Comparison of ENCODE assay signal across 20 cellular contexts in the genomic region with DNA sequence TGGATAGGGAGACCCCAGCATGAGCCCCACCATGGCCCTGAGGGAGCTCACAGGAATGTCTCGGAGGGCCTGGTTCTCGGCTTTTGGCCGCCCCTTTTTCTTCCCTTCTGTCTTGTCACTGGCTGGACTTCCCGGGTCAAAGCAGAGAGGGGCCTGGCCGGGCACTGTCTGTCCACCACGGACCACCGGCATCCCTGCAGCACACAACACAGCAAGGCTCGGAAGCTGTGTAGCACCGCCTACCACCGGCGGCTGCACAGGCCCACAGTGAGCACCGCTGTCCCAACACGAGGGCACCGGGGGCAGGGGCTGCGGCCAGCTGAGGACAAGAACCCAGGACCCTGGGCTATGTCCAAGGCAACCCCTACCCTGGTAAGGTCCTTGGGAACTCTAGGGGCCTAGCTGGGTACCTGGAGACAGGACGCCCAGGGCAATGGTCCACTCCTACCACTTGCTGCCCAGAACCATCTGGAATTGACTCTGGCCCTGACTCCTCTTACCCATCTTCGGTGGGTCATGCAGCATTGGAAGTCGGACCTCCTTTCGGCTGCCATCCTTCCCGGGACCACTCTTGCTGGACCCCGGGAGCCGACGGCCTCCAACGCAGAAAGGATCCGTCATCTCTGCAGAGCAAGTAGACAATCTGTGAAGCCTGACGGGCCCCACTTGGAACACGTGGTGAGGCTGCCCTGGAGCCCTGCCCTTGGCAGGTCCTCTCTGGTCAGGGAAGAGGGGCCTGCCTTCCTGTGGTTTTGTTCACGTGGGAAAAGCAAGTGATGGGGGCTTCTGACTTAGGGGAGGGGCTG. TPM values are rescaled to one million over a fixed set of nuclear protein-coding genes. Genes with fewer than 3 reads are reported as not detected.
A peak's percentile ranks its signal among the peaks of the same experiment; 100 is the strongest.
DNase-seq lines count a peak whose midpoint lies in the region; ATAC-seq, FAIRE-seq and TF ChIP-seq lines count a peak whose summit lies in the region.
"Had no signal": no experiment of that assay in that cellular context is flagged by ENCODE, and none has a peak within 500 bp of the region (broad histone marks: within the 10 kb centered on the region; RNA-seq: fewer than 3 reads in every experiment).

No MANE protein-coding gene starts in this region.

- no peak overlapping the region for H2BK12ac ChIP-seq in mesenchymal stem cell (ENCODE audit: low read length in 2 of 2)

- H4K20me1 ChIP-seq in K562 (replicated peaks; ENCODE audit: control insufficient read depth, insufficient read depth, low read length) = no peaks in the 10 kb centered on the region

- H3K4me2 ChIP-seq in K562 (ENCODE audit: insufficient read depth, low read length) (no peak overlapping the region), mesenchymal stem cell (ENCODE audit: low read length, poor library complexity, severe bottlenecking) (no peak overlapping the region)

- no peaks in the 10 kb centered on the region for H3K9me3 Mint-ChIP-seq in activated naive CD8-positive, alpha-beta T cell (ENCODE audit: low read depth)
- H3K9me3 Mint-ChIP-seq in activated naive CD8-positive, alpha-beta T cell treated with anti-CD3 and anti-CD28 coated beads for 36 hours = no peaks in the 10 kb centered on the region
- H3K9me3 Mint-ChIP-seq in naive B cell = peaks cover 0 to 8% (median 0%) of the 10 kb centered on the region in 7 donors

- no peak overlapping the region for H3K4me3 ChIP-seq in K562
- no peak overlapping the region for H3K4me3 ChIP-seq in suprapubic skin
- peak overlapping the region in 1 of 2 experiments; percentile 23 for H3K4me3 ChIP-seq in mesenchymal stem cell (ENCODE audit: insufficient read depth in 1 of 2, low read depth in 1 of 2, low read length in 2 of 2)
- H3K4me3 ChIP-seq: coronary artery had no signal

- no peak for TF ChIP-seq POLR2A in K562 (conservative IDR thresholded peaks at IDR 0.05)
- no peak for TF ChIP-seq POLR2A in suprapubic skin (IDR thresholded peaks at IDR 0.05)

- H2BK15ac ChIP-seq in mesenchymal stem cell (ENCODE audit: low read depth, poor library complexity, severe bottlenecking) = no peak overlapping the region

- no peak overlapping the region for H3K23ac ChIP-seq in mesenchymal stem cell (ENCODE audit: low read length in 2 of 2)

- H3K9ac ChIP-seq in K562 (ENCODE audit: insufficient read depth in 1 of 2, low read depth in 2 of 2, low read length in 2 of 2) (peak overlapping the region in 1 of 2 experiments; percentile 99; a peak in 2 of 4 replicates), mesenchymal stem cell (ENCODE audit: low read length) (no peak overlapping the region)

- H3K79me2 ChIP-seq in K562 (ENCODE audit: control insufficient read depth, insufficient read depth, low read length) = peaks cover 21% of the 10 kb centered on the region

- no peak overlapping the region for H3K18ac ChIP-seq in mesenchymal stem cell (ENCODE audit: low read depth in 1 of 2, low read length in 2 of 2)

- H3K36me3 Mint-ChIP-seq in activated naive CD8-positive, alpha-beta T cell = no peaks in the 10 kb centered on the region
- H3K36me3 Mint-ChIP-seq in activated naive CD8-positive, alpha-beta T cell treated with anti-CD3 and anti-CD28 coated beads for 36 hours = peaks cover 22% of the 10 kb centered on the region
- no peaks in the 10 kb centered on the region for H3K36me3 Mint-ChIP-seq in naive B cell
- H3K36me3 Mint-ChIP-seq: IgD-negative memory B cell had no signal

- no peak for ATAC-seq in K562
- ATAC-seq in naive B cell (ENCODE audit: low read depth in 2 of 2) = no peak
- ATAC-seq: left colon; naive thymus-derived CD8-positive, alpha-beta T cell had no signal

- POLR2A ChIA-PET in K562 (lab: Yijun Ruan, JAX) = interaction anchor here (1.0 to 1.7 kb wide), 3 partner anchors 8 to 13 kb away, joined by 4 to 9 read pairs (median 6); partner anchors contain the start of genes PRPF6 and UCKL1

- no peak overlapping the region for H3K27ac ChIP-seq in K562 (ENCODE audit: extremely low read depth, low read depth, low read length)
- H3K27ac ChIP-seq in suprapubic skin = no peak overlapping the region
- no peak overlapping the region for H3K27ac ChIP-seq in mesenchymal stem cell (ENCODE audit: low read length, poor library complexity, severe bottlenecking)

- no peak overlapping the region for H4K8ac ChIP-seq in mesenchymal stem cell (ENCODE audit: low read length)

- TF ChIP-seq CTCF in K562 (IDR thresholded peaks at IDR 0.05 in 2 of 3, conservative IDR thresholded peaks at IDR 0.05 in 1 of 3; ENCODE audit: insufficient read depth in 2 of 3, low read depth in 1 of 3, low read length in 3 of 3) (no peak), suprapubic skin (IDR thresholded peaks at IDR 0.05) (no peak)

- no peaks in the 10 kb centered on the region for H3K27me3 Mint-ChIP-seq in activated naive CD8-positive, alpha-beta T cell
- no peaks in the 10 kb centered on the region for H3K27me3 Mint-ChIP-seq in activated naive CD8-positive, alpha-beta T cell treated with anti-CD3 and anti-CD28 coated beads for 36 hours
- H3K27me3 Mint-ChIP-seq in naive B cell = no peaks in the 10 kb centered on the region
- H3K27me3 Mint-ChIP-seq: IgD-negative memory B cell; naive thymus-derived CD8-positive, alpha-beta T cell had no signal

- no peak for DNase-seq in activated naive CD8-positive, alpha-beta T cell treated with anti-CD3 and anti-CD28 coated beads for 36 hours
- no peak for DNase-seq in K562 (ENCODE audit: extremely low read depth in 1 of 4, low spot score in 3 of 4)
- DNase-seq in naive B cell = no peak
- DNase-seq in suprapubic skin (ENCODE audit: low spot score in 2 of 2) = peak; percentile 56 to 76
- DNase-seq in COLO829 (ENCODE audit: low spot score) = no peak
- no peak for DNase-seq in activated CD4-positive, CD25-positive, alpha-beta regulatory T cell (lab: John Stamatoyannopoulos, UW)
- DNase-seq in mesenchymal stem cell = no peak
- DNase-seq: activated CD8-positive, alpha-beta memory T cell treated with anti-CD3 and anti-CD28 coated beads, Interleukin-2, amount 50 U/mL, for 48 hours; DMS 273 treated with DMSO at 0.1 percent for 48 hours; erythroblast; hippocampal formation; NCI-H1417; NCI-H226; SIG-M5 had no signal

- no peaks in the 10 kb centered on the region for H3K9me1 ChIP-seq in K562 (ENCODE audit: control insufficient read depth, insufficient read depth, low read length)

- H2AK5ac ChIP-seq in mesenchymal stem cell (ENCODE audit: low read length, severe bottlenecking) = no peak overlapping the region

- no peak overlapping the region for H3K4ac ChIP-seq in mesenchymal stem cell (ENCODE audit: low read depth in 1 of 2, low read length in 2 of 2)

- WGBS in K562 (ENCODE audit: insufficient coverage, low coverage, missing lambda C conversion rate) = 94% methylated on average over 22 of the region's 28 CpGs
- 91% methylated on average over 7 of the region's 28 CpGs for WGBS in suprapubic skin
- WGBS in mesenchymal stem cell = 91% methylated on average over 28 of the region's 28 CpGs

- peaks cover 27% of the 10 kb centered on the region for H3K79me1 ChIP-seq in mesenchymal stem cell (replicated peaks; ENCODE audit: low read length, poor library complexity, severe bottlenecking)

- no peak overlapping the region for H3K27ac Mint-ChIP-seq in activated naive CD8-positive, alpha-beta T cell
- H3K27ac Mint-ChIP-seq in activated naive CD8-positive, alpha-beta T cell treated with anti-CD3 and anti-CD28 coated beads for 36 hours = no peak overlapping the region
- H3K27ac Mint-ChIP-seq in naive B cell = no peak overlapping the region

- no peaks in the 10 kb centered on the region for H3K9me3 ChIP-seq in K562 (replicated peaks; ENCODE audit: control insufficient read depth, insufficient read depth, low read depth, low read length)
- no peaks in the 10 kb centered on the region for H3K9me3 ChIP-seq in suprapubic skin
- no peaks in the 10 kb centered on the region for H3K9me3 ChIP-seq in mesenchymal stem cell (ENCODE audit: control insufficient read depth, low read length)

- H4K91ac ChIP-seq in mesenchymal stem cell (ENCODE audit: low read length) = no peak overlapping the region

- in situ Hi-C loops in K562 (cut with MboI) = no loop called here

- FAIRE-seq in K562 (lab: Jason Lieb, UNC) = no peak

- H3K14ac ChIP-seq in mesenchymal stem cell (ENCODE audit: low read length in 2 of 2) = no peak overlapping the region

- no peak overlapping the region for H2BK120ac ChIP-seq in mesenchymal stem cell (ENCODE audit: low read depth, low read length)

- no TSS peak for BruUV-seq in K562 (replicated peaks; lab: Mats Ljungman, UMichigan)

- peak overlapping the region; percentile 84 for H3K4me3 Mint-ChIP-seq in activated naive CD8-positive, alpha-beta T cell
- no peak overlapping the region for H3K4me3 Mint-ChIP-seq in activated naive CD8-positive, alpha-beta T cell treated with anti-CD3 and anti-CD28 coated beads for 36 hours
- H3K4me3 Mint-ChIP-seq in naive B cell = peak overlapping the region in 6 of 8 donors; percentile 5 to 87 (median 67)

- peaks cover 8% of the 10 kb centered on the region for H3K4me1 Mint-ChIP-seq in activated naive CD8-positive, alpha-beta T cell (ENCODE audit: low read depth)
- H3K4me1 Mint-ChIP-seq in activated naive CD8-positive, alpha-beta T cell treated with anti-CD3 and anti-CD28 coated beads for 36 hours = peaks cover 10% of the 10 kb centered on the region
- H3K4me1 Mint-ChIP-seq in naive B cell = peaks cover 10 to 16% (median 13%) of the 10 kb centered on the region in 3 donors

- intact Hi-C loops in K562 (cut with micrococcal nuclease) = no loop called here

- H3K27me3 ChIP-seq in K562 (ENCODE audit: control insufficient read depth in 2 of 2, insufficient read depth in 2 of 2, low read length in 2 of 2) (no peaks in the 10 kb centered on the region), suprapubic skin (no peaks in the 10 kb centered on the region), mesenchymal stem cell (ENCODE audit: control insufficient read depth in 1 of 2, insufficient read depth in 1 of 2, low read length in 2 of 2) (no peaks in the 10 kb centered on the region)

- H3K4me1 ChIP-seq in K562 (replicated peaks in 1 of 2; ENCODE audit: control insufficient read depth in 2 of 2, insufficient read depth in 2 of 2, low read length in 2 of 2) (peaks cover 10 to 47% of the 10 kb centered on the region in 2 experiments), suprapubic skin (peaks cover 20% of the 10 kb centered on the region), mesenchymal stem cell (ENCODE audit: control insufficient read depth, insufficient read depth, low read depth, low read length) (peaks cover 19% of the 10 kb centered on the region)

- no peak overlapping the region for H2BK5ac ChIP-seq in mesenchymal stem cell (ENCODE audit: low read depth, low read length, poor library complexity, severe bottlenecking)

- no peak for TF ChIP-seq RAD21 in K562 (CRISPR knock-in tag; conservative IDR thresholded peaks at IDR 0.05 in 1 of 2, IDR thresholded peaks at IDR 0.05 in 1 of 2)

- H3K36me3 ChIP-seq in K562 (ENCODE audit: control insufficient read depth, insufficient read depth, low read length) (peaks cover 48% of the 10 kb centered on the region; the same call in 2 of the 3 replicates), suprapubic skin (peaks cover 42% of the 10 kb centered on the region), mesenchymal stem cell (ENCODE audit: control insufficient read depth in 1 of 2, insufficient read depth in 2 of 2, low read depth in 1 of 2, low read length in 2 of 2) (peaks cover 38 to 52% of the 10 kb centered on the region in 2 experiments)

- TF ChIP-seq EP300 in K562 (IDR thresholded peaks at IDR 0.05; ENCODE audit: low read length) (no peak), suprapubic skin (IDR thresholded peaks at IDR 0.05) (no peak)

- no peak overlapping the region for H2AFZ ChIP-seq in K562 (ENCODE audit: low read depth, low read length)
- H2AFZ ChIP-seq in mesenchymal stem cell (ENCODE audit: low read depth, low read length) = no peak overlapping the region

- CTCF ChIA-PET in K562 (lab: Yijun Ruan, JAX; ENCODE audit: low intra/inter-chr PET ratio) = no interaction called here

RNA-seq across cellular contexts. Expression of gene ZNF512B, which starts 2.2 kb away (rescaled TPM):
- total RNA-seq in activated naive CD8-positive, alpha-beta T cell treated with anti-CD3 and anti-CD28 coated beads for 36 hours = 10 to 100 TPM; 11.6 to 11.8 TPM
- 14.5 and 45.8 TPM in 2 replicates for total RNA-seq in K562 (2011; cell fraction: chromatin; rRNA removed; ENCODE audit: low replicate concordance)
- 23.8 and 25.5 TPM in 2 replicates for total RNA-seq in K562 (2011; cell fraction: nucleolus; rRNA removed)
- total RNA-seq in K562 (2011; cell fraction: nucleoplasm; rRNA removed) = 15.2 and 19.3 TPM in 2 replicates
- total RNA-seq in K562 (2014; rRNA removed) = 13.5 and 17.2 TPM in 2 replicates
- total RNA-seq in K562 (2014; rRNA removed; fragmentation: Illumina TruSeq; extraction: Trizol) = 3.2 and 3.8 TPM in 2 replicates
- 11.2 and 11.3 TPM in 2 replicates for total RNA-seq in K562 (2015; rRNA removed; fragmentation: Illumina TruSeq; extraction: Trizol)
- 24.9 and 27.8 TPM in 2 replicates for total RNA-seq in K562 (2021)
- polyA plus RNA-seq in K562 (2011; rRNA removed) = 3.9 and 4.2 TPM in 2 replicates
- 4.1 and 9.7 TPM in 2 replicates for polyA plus RNA-seq in K562 (2011; cell fraction: cytosol; rRNA removed)
- polyA plus RNA-seq in K562 (2011; cell fraction: nucleus; rRNA removed) = 29.4 and 48.2 TPM in 2 replicates
- 14.3 and 16.2 TPM in 2 replicates for polyA plus RNA-seq in K562 (2012)
- 8.2 and 14.9 TPM in 2 replicates for polyA plus RNA-seq in K562 (2014; fragmentation: Illumina TruSeq; extraction: Trizol)
- polyA plus RNA-seq in K562 (2014; fragmentation: Nextera tagmentation; extraction: Ambion mirVana) = under 1 TPM; 0.01 to 0.03 TPM
- 13.0 and 16.5 TPM in 2 replicates for polyA plus RNA-seq in K562 (2014; rRNA removed)
- polyA minus RNA-seq in K562 (2011; rRNA and poly(A)+ RNA removed) = 1.1 and 2.7 TPM in 2 replicates
- 6.3 and 8.5 TPM in 2 replicates for polyA minus RNA-seq in K562 (2011; cell fraction: cytosol; rRNA and poly(A)+ RNA removed)
- 6.7 and 6.9 TPM in 2 replicates for polyA minus RNA-seq in K562 (2011; cell fraction: nucleus; rRNA and poly(A)+ RNA removed)
- under 1 TPM in 5 of 6 donors, not detected in 1; 0.16 to 0.69 (median 0.60) TPM for polyA plus RNA-seq in naive B cell (ENCODE audit: low read depth in 6 of 6)
- total RNA-seq in suprapubic skin = 10 to 100 TPM; 17.7 to 32.4 (median 24.3) TPM
- polyA plus RNA-seq in mesenchymal stem cell (2013, experiment 1 of 2) = 12.2 TPM
- polyA plus RNA-seq in mesenchymal stem cell (2013, experiment 2 of 2) = 11.7 TPM

RNA-seq across cellular contexts. Expression of gene UCKL1, which starts 11.3 kb away (rescaled TPM):
- total RNA-seq in activated naive CD8-positive, alpha-beta T cell treated with anti-CD3 and anti-CD28 coated beads for 36 hours = 10 to 100 TPM; 27.6 to 28.9 TPM
- 103 and 254 TPM in 2 replicates for total RNA-seq in K562 (2011; cell fraction: chromatin; rRNA removed; ENCODE audit: low replicate concordance)
- total RNA-seq in K562 (2011; cell fraction: nucleolus; rRNA removed) = 128 and 153 TPM in 2 replicates
- total RNA-seq in K562 (2011; cell fraction: nucleoplasm; rRNA removed) = 102 and 113 TPM in 2 replicates
- total RNA-seq in K562 (2014; rRNA removed) (28.5 and 36.8 TPM in 2 replicates), K562 (2014; rRNA removed; fragmentation: Illumina TruSeq; extraction: Trizol) (7.9 and 10.8 TPM in 2 replicates), K562 (2015; rRNA removed; fragmentation: Illumina TruSeq; extraction: Trizol) (21.5 and 24.1 TPM in 2 replicates), K562 (2021) (46.1 and 52.8 TPM in 2 replicates), suprapubic skin (10 to 100 TPM; 32.3 to 80.1 (median 52.5) TPM)
- polyA plus RNA-seq in K562 (2011; rRNA removed) (26.9 and 40.4 TPM in 2 replicates), K562 (2014; fragmentation: Illumina TruSeq; extraction: Trizol) (24.2 and 36.6 TPM in 2 replicates), K562 (2014; fragmentation: Nextera tagmentation; extraction: Ambion mirVana) (1 to 10 TPM; 3.1 to 6.6 TPM), K562 (2014; rRNA removed) (49.0 and 57.1 TPM in 2 replicates), naive B cell (ENCODE audit: low read depth in 6 of 6) (10 to 100 TPM; 11.3 to 62.0 (median 31.7) TPM)
- 35.2 and 67.5 TPM in 2 replicates for polyA plus RNA-seq in K562 (2011; cell fraction: cytosol; rRNA removed)
- 185 and 221 TPM in 2 replicates for polyA plus RNA-seq in K562 (2011; cell fraction: nucleus; rRNA removed)
- 35.3 and 54.9 TPM in 2 replicates for polyA plus RNA-seq in K562 (2012)
- 14.0 and 18.9 TPM in 2 replicates for polyA minus RNA-seq in K562 (2011; rRNA and poly(A)+ RNA removed)
- 20.3 and 21.6 TPM in 2 replicates for polyA minus RNA-seq in K562 (2011; cell fraction: cytosol; rRNA and poly(A)+ RNA removed)
- 40.1 and 51.8 TPM in 2 replicates for polyA minus RNA-seq in K562 (2011; cell fraction: nucleus; rRNA and poly(A)+ RNA removed)
- polyA plus RNA-seq in mesenchymal stem cell (2013, experiment 1 of 2) = 21.1 TPM
- polyA plus RNA-seq in mesenchymal stem cell (2013, experiment 2 of 2) = 20.1 TPM

RNA-seq across cellular contexts. Expression of gene SAMD10, which starts 11.9 kb away (rescaled TPM):
- 10 to 100 TPM; 16.7 to 19.3 TPM for total RNA-seq in activated naive CD8-positive, alpha-beta T cell treated with anti-CD3 and anti-CD28 coated beads for 36 hours
- 3.5 and 12.3 TPM in 2 replicates for total RNA-seq in K562 (2011; cell fraction: chromatin; rRNA removed; ENCODE audit: low replicate concordance)
- 7.8 and 11.8 TPM in 2 replicates for total RNA-seq in K562 (2011; cell fraction: nucleolus; rRNA removed)
- 5.1 and 7.5 TPM in 2 replicates for total RNA-seq in K562 (2011; cell fraction: nucleoplasm; rRNA removed)
- total RNA-seq in K562 (2014; rRNA removed) = 4.8 and 9.8 TPM in 2 replicates
- 0.95 and 1.1 TPM in 2 replicates for total RNA-seq in K562 (2014; rRNA removed; fragmentation: Illumina TruSeq; extraction: Trizol)
- 3.5 and 4.8 TPM in 2 replicates for total RNA-seq in K562 (2015; rRNA removed; fragmentation: Illumina TruSeq; extraction: Trizol)
- 12.1 and 15.2 TPM in 2 replicates for total RNA-seq in K562 (2021)
- polyA plus RNA-seq in K562 (2011; rRNA removed) = 3.9 and 6.8 TPM in 2 replicates
- polyA plus RNA-seq in K562 (2011; cell fraction: cytosol; rRNA removed) = 4.6 and 19.2 TPM in 2 replicates
- polyA plus RNA-seq in K562 (2011; cell fraction: nucleus; rRNA removed) = 35.1 and 67.7 TPM in 2 replicates
- polyA plus RNA-seq in K562 (2012) = 15.0 and 18.1 TPM in 2 replicates
- 6.0 and 9.6 TPM in 2 replicates for polyA plus RNA-seq in K562 (2014; fragmentation: Illumina TruSeq; extraction: Trizol)
- under 1 TPM; 0.37 to 0.52 TPM for polyA plus RNA-seq in K562 (2014; fragmentation: Nextera tagmentation; extraction: Ambion mirVana)
- 11.4 and 12.4 TPM in 2 replicates for polyA plus RNA-seq in K562 (2014; rRNA removed)
- 0.45 and 0.67 TPM in 2 replicates for polyA minus RNA-seq in K562 (2011; rRNA and poly(A)+ RNA removed)
- 5.6 and 6.4 TPM in 2 replicates for polyA minus RNA-seq in K562 (2011; cell fraction: cytosol; rRNA and poly(A)+ RNA removed)
- polyA minus RNA-seq in K562 (2011; cell fraction: nucleus; rRNA and poly(A)+ RNA removed) = 2.4 and 3.0 TPM in 2 replicates
- polyA plus RNA-seq in naive B cell (ENCODE audit: low read depth in 6 of 6) = 1 to 10 TPM; 2.0 to 7.1 (median 5.8) TPM
- total RNA-seq in suprapubic skin = 10 to 100 TPM in 2 of 4 donors, 1 to 10 TPM in 2; 7.2 to 15.8 (median 9.6) TPM
- polyA plus RNA-seq in mesenchymal stem cell (2013, experiment 1 of 2) = 2.8 TPM
- 2.2 TPM for polyA plus RNA-seq in mesenchymal stem cell (2013, experiment 2 of 2)
- total RNA-seq: H4 had no signal

RNA-seq across cellular contexts. Expression of gene PRPF6, which starts 13.4 kb away (rescaled TPM):
- total RNA-seq in activated naive CD8-positive, alpha-beta T cell treated with anti-CD3 and anti-CD28 coated beads for 36 hours = 10 to 100 TPM; 64.5 to 64.6 TPM
- 43.5 and 79.2 TPM in 2 replicates for total RNA-seq in K562 (2011; cell fraction: chromatin; rRNA removed; ENCODE audit: low replicate concordance)
- 37.2 and 37.9 TPM in 2 replicates for total RNA-seq in K562 (2011; cell fraction: nucleolus; rRNA removed)
- total RNA-seq in K562 (2011; cell fraction: nucleoplasm; rRNA removed) = 25.8 and 34.6 TPM in 2 replicates
- total RNA-seq in K562 (2014; rRNA removed) (59.9 and 65.9 TPM in 2 replicates), K562 (2014; rRNA removed; fragmentation: Illumina TruSeq; extraction: Trizol) (37.1 and 45.0 TPM in 2 replicates), K562 (2015; rRNA removed; fragmentation: Illumina TruSeq; extraction: Trizol) (69.1 and 70.2 TPM in 2 replicates), K562 (2021) (79.5 and 83.2 TPM in 2 replicates), suprapubic skin (10 to 100 TPM; 70.7 to 93.0 (median 83.9) TPM)
- polyA plus RNA-seq in K562 (2011; rRNA removed) (31.9 and 38.8 TPM in 2 replicates), K562 (2014; fragmentation: Illumina TruSeq; extraction: Trizol) (65.2 and 68.2 TPM in 2 replicates), K562 (2014; fragmentation: Nextera tagmentation; extraction: Ambion mirVana) (1 to 10 TPM; 4.2 to 4.3 TPM), K562 (2014; rRNA removed) (53.9 and 60.5 TPM in 2 replicates), naive B cell (ENCODE audit: low read depth in 6 of 6) (10 to 100 TPM; 46.4 to 83.8 (median 66.9) TPM)
- polyA plus RNA-seq in K562 (2011; cell fraction: cytosol; rRNA removed) = 31.0 and 31.9 TPM in 2 replicates
- polyA plus RNA-seq in K562 (2011; cell fraction: nucleus; rRNA removed) = 33.2 and 38.3 TPM in 2 replicates
- polyA plus RNA-seq in K562 (2012) = 64.7 and 71.3 TPM in 2 replicates
- 43.7 and 45.2 TPM in 2 replicates for polyA minus RNA-seq in K562 (2011; rRNA and poly(A)+ RNA removed)
- polyA minus RNA-seq in K562 (2011; cell fraction: cytosol; rRNA and poly(A)+ RNA removed) = 40.1 and 44.7 TPM in 2 replicates
- 16.3 and 25.7 TPM in 2 replicates for polyA minus RNA-seq in K562 (2011; cell fraction: nucleus; rRNA and poly(A)+ RNA removed)
- polyA plus RNA-seq in mesenchymal stem cell (2013, experiment 1 of 2) = 31.5 TPM
- 30.9 TPM for polyA plus RNA-seq in mesenchymal stem cell (2013, experiment 2 of 2)

Comparison
In these comparisons a context has a peak if more than half of its experiments do, and no peak if none do; other contexts are left out.
1. DNase-seq: peak in suprapubic skin (2 of 2); none in activated naive CD8-positive, alpha-beta T cell treated with anti-CD3 and anti-CD28 coated beads for 36 hours (single experiment), K562 (0 of 4), naive B cell (single experiment), COLO829 (single experiment), activated CD4-positive, CD25-positive, alpha-beta regulatory T cell (0 of 4) and mesenchymal stem cell (single experiment).